ENCODE assay signal across 1 cellular context in genomic region chr14:65349100-65349499, GRCh38.
TF ChIP-seq lines count a peak whose summit lies in the region.

No MANE protein-coding gene starts in this region.

TF ChIP-seq in HepG2, 621 proteins besides CTCF, POLR2A, EP300 and RAD21 (continued from another document):
- TF ChIP-seq PRDM10 (CRISPR knock-in tag; IDR thresholded peaks at IDR 0.05; ENCODE audit: low read depth), result 0 out of 2 replicates have a peak, but pooled peaks have one; percentile 38
